In the genomic region with DNA sequence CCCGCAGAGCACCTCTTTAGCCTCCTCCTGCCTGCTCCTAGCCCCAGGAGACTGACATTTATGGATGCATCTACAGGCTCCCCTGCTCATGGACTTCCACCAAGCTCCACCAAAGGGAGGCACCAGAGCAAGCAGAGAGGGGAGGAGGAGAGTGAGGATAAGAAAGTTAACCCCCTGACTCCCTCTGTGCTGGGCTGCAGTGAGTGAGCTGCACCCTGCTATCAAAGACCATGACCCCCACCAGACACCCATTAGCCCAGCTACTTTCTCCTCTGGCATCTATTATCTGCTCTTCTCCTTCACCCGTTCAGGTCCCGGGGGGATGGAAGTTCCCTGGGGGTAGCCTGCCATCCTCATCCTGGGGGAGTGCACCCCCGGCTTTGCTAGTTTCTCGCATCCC, we compare ENCODE assay signal across 1 cellular context.
TF ChIP-seq lines count a peak whose summit lies in the region.

No MANE protein-coding gene starts in this region.

TF ChIP-seq in IMR-90, 13 proteins besides CTCF, POLR2A, EP300 and RAD21 (continued from another document):
- TF ChIP-seq, protein P1, sequence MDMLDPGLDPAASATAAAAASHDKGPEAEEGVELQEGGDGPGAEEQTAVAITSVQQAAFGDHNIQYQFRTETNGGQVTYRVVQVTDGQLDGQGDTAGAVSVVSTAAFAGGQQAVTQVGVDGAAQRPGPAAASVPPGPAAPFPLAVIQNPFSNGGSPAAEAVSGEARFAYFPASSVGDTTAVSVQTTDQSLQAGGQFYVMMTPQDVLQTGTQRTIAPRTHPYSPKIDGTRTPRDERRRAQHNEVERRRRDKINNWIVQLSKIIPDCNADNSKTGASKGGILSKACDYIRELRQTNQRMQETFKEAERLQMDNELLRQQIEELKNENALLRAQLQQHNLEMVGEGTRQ (IDR thresholded peaks at IDR 0.05; ENCODE audit: low read depth, low read length), result no peak
- TF ChIP-seq CEBPB (IDR thresholded peaks at IDR 0.05; ENCODE audit: low read depth, low read length) (no peak), FOS (IDR thresholded peaks at IDR 0.05; ENCODE audit: low read depth, low read length) (no peak), MXI1 (IDR thresholded peaks at IDR 0.05; ENCODE audit: borderline replicate concordance, low read depth, low read length) (no peak), CHD1 (IDR thresholded peaks at IDR 0.05; ENCODE audit: low read depth, low read length) (no peak), MAFK (IDR thresholded peaks at IDR 0.05; ENCODE audit: low read depth, low read length) (no peak)
TF ChIP-seq in IMR-90: peak in this region for 0.
